8 cellular contexts compared by ENCODE assay signal in genomic region chr15:40807888-40808194, GRCh38. TPM values are rescaled to one million over a fixed set of nuclear protein-coding genes. Genes with fewer than 3 reads are reported as not detected.
A peak's percentile ranks its signal among the peaks of the same experiment; 100 is the strongest.
DNase-seq lines count a peak whose midpoint lies in the region; ATAC-seq and TF ChIP-seq lines count a peak whose summit lies in the region.

No MANE protein-coding gene starts in this region.

- peak overlapping the region; percentile 87 for H3K4me2 ChIP-seq in mesenchymal stem cell (ENCODE audit: low read length, poor library complexity, severe bottlenecking)

- WGBS in body of pancreas, 2 donors, result 5 to 46% methylated on average over 10 to 13 of the region's 13 CpGs
- WGBS in mesenchymal stem cell, result 52% methylated on average over 13 of the region's 13 CpGs
- 8% methylated on average over 13 of the region's 13 CpGs for WGBS in urinary bladder

- no peaks in the 10 kb centered on the region for H3K27me3 ChIP-seq in cardiac muscle cell
- no peaks in the 10 kb centered on the region for H3K27me3 ChIP-seq in body of pancreas
- no peaks in the 10 kb centered on the region for H3K27me3 ChIP-seq in mesenchymal stem cell (ENCODE audit: control insufficient read depth in 1 of 2, insufficient read depth in 1 of 2, low read length in 2 of 2)

- peak overlapping the region; percentile 73 for H3K4me3 ChIP-seq in cardiac muscle cell
- H3K4me3 ChIP-seq in body of pancreas, result peak overlapping the region; percentile 70 to 74
- H3K4me3 ChIP-seq in mesenchymal stem cell (ENCODE audit: insufficient read depth in 1 of 2, low read depth in 1 of 2, low read length in 2 of 2), result peak overlapping the region; percentile 75 to 95
- H3K4me3 ChIP-seq in urinary bladder (ENCODE audit: low read depth, low read length), result peak overlapping the region; percentile 64

- H3K9ac ChIP-seq in mesenchymal stem cell (ENCODE audit: low read length), result peak overlapping the region; percentile 94

- peak overlapping the region in 1 of 2 experiments; percentile 94 for H3K4ac ChIP-seq in mesenchymal stem cell (ENCODE audit: low read depth in 1 of 2, low read length in 2 of 2)

- H3K79me1 ChIP-seq in mesenchymal stem cell (replicated peaks; ENCODE audit: low read length, poor library complexity, severe bottlenecking), result peaks cover 29% of the 10 kb centered on the region

- peak overlapping the region; percentile 36 for H4K91ac ChIP-seq in mesenchymal stem cell (ENCODE audit: low read length)

- peak overlapping the region in 1 of 2 experiments; percentile 94 for H3K18ac ChIP-seq in mesenchymal stem cell (ENCODE audit: low read depth in 1 of 2, low read length in 2 of 2)

- H2AFZ ChIP-seq in mesenchymal stem cell (ENCODE audit: low read depth, low read length), result peak overlapping the region; percentile 94

- TF ChIP-seq CTCF in cardiac muscle cell (IDR thresholded peaks at IDR 0.05; ENCODE audit: low read depth, low read length), result no peak
- TF ChIP-seq CTCF in body of pancreas (IDR thresholded peaks at IDR 0.05), result no peak

- no peak for TF ChIP-seq POLR2A in body of pancreas (IDR thresholded peaks at IDR 0.05)

- no peak overlapping the region for H2BK15ac ChIP-seq in mesenchymal stem cell (ENCODE audit: low read depth, poor library complexity, severe bottlenecking)

- intact Hi-C loops in Right ventricle myocardium inferior (cut with DNase I) (loop anchor here (1.0 kb wide), 1 partner anchor 53 kb away; the partner anchor contains the start of gene RMDN3), body of pancreas (cut with DNase I) (no loop called here)

- H2BK5ac ChIP-seq in mesenchymal stem cell (ENCODE audit: low read depth, low read length, poor library complexity, severe bottlenecking), result no peak overlapping the region

- H3K4me1 ChIP-seq in cardiac muscle cell (ENCODE audit: low read depth) (peaks cover 5% of the 10 kb centered on the region), body of pancreas (peaks cover 28% of the 10 kb centered on the region), mesenchymal stem cell (ENCODE audit: control insufficient read depth, insufficient read depth, low read depth, low read length) (peaks cover 11% of the 10 kb centered on the region), urinary bladder (ENCODE audit: insufficient read depth) (no peaks in the 10 kb centered on the region)

- no peak for ATAC-seq in Right ventricle myocardium inferior
- no peak for ATAC-seq in body of pancreas
- no peak for ATAC-seq in GM18868 (IDR thresholded peaks at IDR 0.05; ENCODE audit: unreplicated experiment)

- no peak for DNase-seq in cardiac muscle cell (ENCODE audit: low read depth in 1 of 2, low spot score in 1 of 2)
- no peak for DNase-seq in Right ventricle myocardium inferior (ENCODE audit: missing footprints)
- no peak for DNase-seq in body of pancreas
- DNase-seq in mesenchymal stem cell, result no peak
- DNase-seq in NCI-H446 (lab: John Stamatoyannopoulos, UW), result no peak
- no peak for DNase-seq in hypothalamus (lab: John Stamatoyannopoulos, UW)

- no peak overlapping the region for H3K27ac ChIP-seq in cardiac muscle cell
- peak overlapping the region in 3 of 4 donors; percentile 73 to 89 (median 87) for H3K27ac ChIP-seq in body of pancreas
- no peak overlapping the region for H3K27ac ChIP-seq in mesenchymal stem cell (ENCODE audit: low read length, poor library complexity, severe bottlenecking)
- no peak overlapping the region for H3K27ac ChIP-seq in urinary bladder (ENCODE audit: low read depth)

- no peak overlapping the region for H3K14ac ChIP-seq in mesenchymal stem cell (ENCODE audit: low read length in 2 of 2)

- H2BK120ac ChIP-seq in mesenchymal stem cell (ENCODE audit: low read depth, low read length), result no peak overlapping the region

- H4K8ac ChIP-seq in mesenchymal stem cell (ENCODE audit: low read length), result peak overlapping the region; percentile 89

- H2BK12ac ChIP-seq in mesenchymal stem cell (ENCODE audit: low read length in 2 of 2), result no peak overlapping the region

- H3K23ac ChIP-seq in mesenchymal stem cell (ENCODE audit: low read length in 2 of 2), result peak overlapping the region in 1 of 2 experiments; percentile 63

- no peaks in the 10 kb centered on the region for H3K9me3 ChIP-seq in cardiac muscle cell (ENCODE audit: low read depth)
- H3K9me3 ChIP-seq in body of pancreas, result no peaks in the 10 kb centered on the region
- no peaks in the 10 kb centered on the region for H3K9me3 ChIP-seq in mesenchymal stem cell (ENCODE audit: control insufficient read depth, low read length)

- no peak overlapping the region for H2AK5ac ChIP-seq in mesenchymal stem cell (ENCODE audit: low read length, severe bottlenecking)

- H3K36me3 ChIP-seq in cardiac muscle cell (no peaks in the 10 kb centered on the region), body of pancreas (replicated peaks in 1 of 2; ENCODE audit: insufficient read depth in 1 of 2, low read depth in 2 of 2) (peaks cover 0 to 5% of the 10 kb centered on the region in 2 donors), mesenchymal stem cell (ENCODE audit: control insufficient read depth in 1 of 2, insufficient read depth in 2 of 2, low read depth in 1 of 2, low read length in 2 of 2) (peaks cover 16 to 33% of the 10 kb centered on the region in 2 experiments), urinary bladder (ENCODE audit: insufficient read depth) (no peaks in the 10 kb centered on the region)

RNA-seq across cellular contexts. Expression of gene DNAJC17, which starts 0.6 kb away (rescaled TPM):
- total RNA-seq in cardiac muscle cell (45.1 and 58.2 TPM in 2 replicates), Right ventricle myocardium inferior (19.7 TPM), body of pancreas (10 to 100 TPM; 18.7 to 36.6 TPM), urinary bladder (17.9 TPM)
- polyA plus RNA-seq in cardiac muscle cell (57.2 and 71.3 TPM in 2 replicates), urinary bladder (45.6 TPM)
- polyA plus RNA-seq in mesenchymal stem cell (2013, experiment 1 of 2), result 36.9 TPM
- 39.3 TPM for polyA plus RNA-seq in mesenchymal stem cell (2013, experiment 2 of 2)

RNA-seq across cellular contexts. Expression of gene ZFYVE19, which starts 1.0 kb away (rescaled TPM):
- total RNA-seq in cardiac muscle cell (21.0 and 41.3 TPM in 2 replicates), Right ventricle myocardium inferior (27.6 TPM), body of pancreas (10 to 100 TPM; 27.0 to 29.3 TPM), urinary bladder (20.3 TPM)
- polyA plus RNA-seq in cardiac muscle cell (23.4 and 33.8 TPM in 2 replicates), urinary bladder (26.4 TPM)
- 11.8 TPM for polyA plus RNA-seq in mesenchymal stem cell (2013, experiment 1 of 2)
- 11.1 TPM for polyA plus RNA-seq in mesenchymal stem cell (2013, experiment 2 of 2)

RNA-seq across cellular contexts. Expression of gene PPP1R14D, which starts 20.7 kb away (rescaled TPM):
- total RNA-seq in cardiac muscle cell (not detected in 2 replicates), Right ventricle myocardium inferior (not detected), body of pancreas (not detected), urinary bladder (not detected)
- polyA plus RNA-seq in cardiac muscle cell (not detected in 2 replicates), urinary bladder (not detected)
- not detected for polyA plus RNA-seq in mesenchymal stem cell (2013, experiment 1 of 2)
- not detected for polyA plus RNA-seq in mesenchymal stem cell (2013, experiment 2 of 2)

RNA-seq across cellular contexts. Expression of gene SPINT1, which starts 36.0 kb away (rescaled TPM):
- total RNA-seq in cardiac muscle cell (4.0 and 9.5 TPM in 2 replicates), Right ventricle myocardium inferior (2.0 TPM), body of pancreas (100 to 1,000 TPM; 110 to 134 TPM), urinary bladder (31.4 TPM)
- polyA plus RNA-seq in cardiac muscle cell (5.3 TPM in 2 replicates), urinary bladder (17.4 TPM)
- 2.3 TPM for polyA plus RNA-seq in mesenchymal stem cell (2013, experiment 1 of 2)
- polyA plus RNA-seq in mesenchymal stem cell (2013, experiment 2 of 2), result 1.7 TPM

RNA-seq across cellular contexts. Expression of gene C15orf62, which starts 38.1 kb away (rescaled TPM):
- total RNA-seq in cardiac muscle cell (1.2 and 1.6 TPM in 2 replicates), Right ventricle myocardium inferior (0.24 TPM), body of pancreas (under 1 TPM in 1 of 2 donors, not detected in 1; 0.26 TPM), urinary bladder (0.11 TPM)
- polyA plus RNA-seq in cardiac muscle cell (1.5 and 2.8 TPM in 2 replicates), urinary bladder (1.2 TPM)
- polyA plus RNA-seq in mesenchymal stem cell (2013, experiment 1 of 2), result 0.11 TPM
- polyA plus RNA-seq in mesenchymal stem cell (2013, experiment 2 of 2), result 0.04 TPM

Comparison
In these comparisons a context has a peak if more than half of its experiments do, and no peak if none do; other contexts are left out.
1. H3K27ac ChIP-seq: peak in body of pancreas (3 of 4); none in cardiac muscle cell (single experiment), mesenchymal stem cell (single experiment) and urinary bladder (single experiment).
2. Peak in every context shown above with its lines, with median percentiles within 50 percentile points of each other: H3K4me3 ChIP-seq.